In the genomic region with DNA sequence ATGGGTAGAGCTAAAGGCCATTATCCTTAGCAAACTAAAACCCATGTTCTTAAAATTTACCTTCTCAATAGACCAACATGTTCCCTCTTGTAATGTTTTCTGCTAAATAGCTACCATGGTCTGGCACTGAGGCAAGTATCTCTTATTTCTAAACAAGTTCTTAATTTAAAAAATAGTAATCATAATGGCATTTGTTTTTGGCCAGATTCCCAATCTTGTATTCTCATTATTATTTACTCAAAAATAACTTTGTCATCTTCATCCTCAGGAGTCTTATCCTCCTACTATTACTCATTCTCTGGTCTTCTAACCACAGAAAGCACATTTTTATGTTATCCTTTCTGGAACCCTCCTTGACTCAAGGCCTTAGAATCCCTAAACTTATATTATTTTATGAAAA, we compare ENCODE assay signal across 21 cellular contexts.
"Had no signal": no experiment of that assay in that cellular context is flagged by ENCODE, and none has a peak within 500 bp of the region (broad histone marks: within the 10 kb centered on the region; RNA-seq: fewer than 3 reads in every experiment).

No MANE protein-coding gene starts in this region.

- H3K27me3 ChIP-seq: hepatocyte, transverse colon had no signal

- DNase-seq: activated CD4-positive, alpha-beta T cell treated with anti-CD3 and anti-CD28 coated beads for 4 hours; activated CD8-positive, alpha-beta memory T cell treated with anti-CD3 and anti-CD28 coated beads, Interleukin-2, amount 50 U/mL, for 4 hours; activated CD8-positive, alpha-beta T cell treated with anti-CD3 and anti-CD28 coated beads for 36 hours; activated effector memory CD4-positive, alpha-beta T cell treated with anti-CD3 and anti-CD28 coated beads, Interleukin-2, amount 50 U/mL, for 16 hours; activated naive CD8-positive, alpha-beta T cell treated with anti-CD3 and anti-CD28 coated beads, Interleukin-2, amount 10 ng/mL, durations not matched to agents 7 days and 5 days; activated T-cell treated with anti-CD3 and anti-CD28 coated beads, Interleukin-2, amount 50 U/mL, for 48 hours; anterior cingulate cortex; central memory CD4-positive, alpha-beta T cell; effector CD4-positive, alpha-beta T cell; kidney; left ventricle myocardium superior; mesendoderm; nucleus accumbens; stimulated activated CD4-positive, alpha-beta T cell treated with anti-CD3 and anti-CD28 coated beads, Interleukin-4, amount 100 ng/mL, for 24 hours; stimulated activated naive CD4-positive, alpha-beta T cell treated with Interleukin-2 at 50 U/mL for 16 hours; substantia nigra; T-helper 2 cell; transverse colon had no signal

- H3K36me3 ChIP-seq: transverse colon had no signal

- H3K4me1 ChIP-seq: transverse colon had no signal

- H3K27ac ChIP-seq: coronary artery, hepatocyte, skin epidermis, transverse colon had no signal

- H3K4me3 ChIP-seq: coronary artery, hepatocyte, skin epidermis, transverse colon had no signal

- H3K9me3 ChIP-seq: transverse colon had no signal
